21 cellular contexts compared by ENCODE assay signal in the genomic region with DNA sequence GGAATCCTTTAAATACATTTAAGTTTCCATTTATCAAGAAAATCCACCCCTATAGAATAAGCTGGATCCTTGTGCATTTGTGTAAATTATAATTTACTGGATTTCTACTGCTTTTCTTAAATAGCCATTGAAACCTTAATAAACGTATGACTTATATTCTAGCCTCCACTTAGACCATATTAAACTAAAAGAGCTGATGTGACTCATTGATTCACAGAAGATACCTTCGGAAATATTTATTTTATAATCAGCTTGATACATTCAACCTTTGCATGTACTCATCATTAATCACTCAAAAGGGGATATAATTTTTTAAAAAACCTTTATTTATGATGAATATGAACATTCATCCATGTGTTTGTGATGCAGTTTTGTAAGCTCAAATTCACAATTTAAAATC.
DNase-seq lines count a peak whose midpoint lies in the region; ATAC-seq, FAIRE-seq and TF ChIP-seq lines count a peak whose summit lies in the region.
"Had no signal": no experiment of that assay in that cellular context is flagged by ENCODE, and none has a peak within 500 bp of the region (broad histone marks: within the 10 kb centered on the region; RNA-seq: fewer than 3 reads in every experiment).

No MANE protein-coding gene starts in this region.

- H3K27ac ChIP-seq in IMR-90 (ENCODE audit: insufficient read depth, low read length) (no peak overlapping the region), foreskin keratinocyte (no peak overlapping the region), kidney (ENCODE audit: low read depth in 2 of 2, low read length in 2 of 2) (no peak overlapping the region), osteoblast (ENCODE audit: low read depth, low read length) (no peak overlapping the region)
- H3K27ac ChIP-seq: BLaER1, C4-2B had no signal

- FAIRE-seq in G401.6 (lab: Jason Lieb, UNC) (peak; percentile 41), kidney (lab: Jason Lieb, UNC) (peak; percentile 63)
- FAIRE-seq: GM12891, GM18507, H54 had no signal

- no CpG with 5 or more reads among the region's 2 CpGs for WGBS in IMR-90 (ENCODE audit: extremely low coverage in 2 of 2, insufficient read length in 1 of 2), 2 experiments

- no peak for TF ChIP-seq RAD21 in IMR-90 (IDR thresholded peaks at IDR 0.05; ENCODE audit: low read length)

- no peak overlapping the region for H3K9ac ChIP-seq in IMR-90 (ENCODE audit: low read depth, low read length)
- no peak overlapping the region for H3K9ac ChIP-seq in kidney (ENCODE audit: low read length in 2 of 2)
- H3K9ac ChIP-seq: BLaER1 had no signal

- no peak overlapping the region for H2AK5ac ChIP-seq in IMR-90 (ENCODE audit: low read depth, low read length)

- H3K27me3 ChIP-seq in IMR-90 (ENCODE audit: control insufficient read depth, insufficient read depth, low read length): no peaks in the 10 kb centered on the region
- no peaks in the 10 kb centered on the region for H3K27me3 ChIP-seq in foreskin keratinocyte
- no peaks in the 10 kb centered on the region for H3K27me3 ChIP-seq in osteoblast (ENCODE audit: insufficient read depth, low read length)
- H3K27me3 ChIP-seq: BLaER1 had no signal

- H3K4me3 ChIP-seq in IMR-90 (ENCODE audit: insufficient read depth, low read depth, low read length) (no peak overlapping the region), kidney (ENCODE audit: low read length in 2 of 2) (no peak overlapping the region), osteoblast (ENCODE audit: insufficient read depth, low read length) (no peak overlapping the region)
- H3K4me3 ChIP-seq: BLaER1, HAP-1 had no signal

- no peak overlapping the region for H4K91ac ChIP-seq in IMR-90 (ENCODE audit: insufficient read depth, low read depth, low read length)

- no peak overlapping the region for H3K18ac ChIP-seq in IMR-90 (ENCODE audit: low read depth, low read length)

- H2BK20ac ChIP-seq in IMR-90 (ENCODE audit: low read depth, low read length): no peak overlapping the region

- H3K4me1 ChIP-seq in IMR-90 (ENCODE audit: control insufficient read depth, insufficient read depth, low read length) (no peaks in the 10 kb centered on the region), foreskin keratinocyte (no peaks in the 10 kb centered on the region), kidney (ENCODE audit: control insufficient read depth in 1 of 2, insufficient read depth in 1 of 2, low read depth in 1 of 2, low read length in 2 of 2) (no peaks in the 10 kb centered on the region), osteoblast (ENCODE audit: insufficient read depth, low read length) (no peaks in the 10 kb centered on the region)
- H3K4me1 ChIP-seq: BLaER1, Caco-2, HAP-1 had no signal

- CTCF ChIA-PET in IMR-90 (lab: Yijun Ruan, JAX): no interaction called here

- ATAC-seq in IMR-90 (ENCODE audit: low read depth) (no peak), foreskin keratinocyte (peak; percentile 38), HG02642 (IDR thresholded peaks at IDR 0.05; ENCODE audit: poor library complexity, unreplicated experiment) (no peak)
- ATAC-seq: CD8-positive, alpha-beta T cell had no signal

- no peak for TF ChIP-seq CTCF in IMR-90 (conservative IDR thresholded peaks at IDR 0.05; ENCODE audit: low read depth, low read length)
- no peak for TF ChIP-seq CTCF in foreskin keratinocyte (conservative IDR thresholded peaks at IDR 0.05)
- TF ChIP-seq CTCF in kidney (IDR thresholded peaks at IDR 0.05; ENCODE audit: borderline replicate concordance, extremely low read depth, insufficient read depth): no peak
- TF ChIP-seq CTCF in osteoblast (IDR thresholded peaks at IDR 0.05; ENCODE audit: extremely low read depth, low read depth, low read length): no peak

- H4K20me1 ChIP-seq in IMR-90 (ENCODE audit: insufficient read depth, low read length): no peaks in the 10 kb centered on the region
- H4K20me1 ChIP-seq in osteoblast (ENCODE audit: insufficient read depth, low read length): no peaks in the 10 kb centered on the region
- H4K20me1 ChIP-seq: BLaER1 had no signal

- no peak overlapping the region for H2BK120ac ChIP-seq in IMR-90 (ENCODE audit: low read depth, low read length)

- no peak overlapping the region for H3K56ac ChIP-seq in IMR-90 (ENCODE audit: extremely low read depth, insufficient read depth, low read length)

- H3K36me3 ChIP-seq in IMR-90 (ENCODE audit: control insufficient read depth, insufficient read depth, low read length) (no peaks in the 10 kb centered on the region), kidney (ENCODE audit: control insufficient read depth in 1 of 2, insufficient read depth in 2 of 2, low read length in 2 of 2) (no peaks in the 10 kb centered on the region), osteoblast (ENCODE audit: insufficient read depth, low read length) (no peaks in the 10 kb centered on the region)
- H3K36me3 ChIP-seq: BLaER1, HAP-1 had no signal

- in situ Hi-C loops in IMR-90 (cut with MboI; ENCODE audit: low sequenced_read_pairs): no loop called here

- DNase-seq in IMR-90 (peak; percentile 38), foreskin keratinocyte (no peak), kidney (no peak), osteoblast (ENCODE audit: insufficient read length, low spot score, missing footprints) (no peak), SHP77 treated with DMSO at 0.1 percent for 48 hours (lab: John Stamatoyannopoulos, UW) (no peak), AG08395 (ENCODE audit: low spot score) (no peak)
- DNase-seq: Caco-2; CD4-positive, CD25-positive, alpha-beta regulatory T cell; CD8-positive, alpha-beta T cell; DMS153; DND-41; GF-D8; GOT3 had no signal

- H3K4me2 ChIP-seq in IMR-90 (ENCODE audit: low read depth, low read length) (no peak overlapping the region), osteoblast (ENCODE audit: insufficient read depth, low read length) (no peak overlapping the region)
- H3K4me2 ChIP-seq: BLaER1 had no signal

- no peaks in the 10 kb centered on the region for H3K9me1 ChIP-seq in IMR-90 (ENCODE audit: insufficient read depth, low read length)

- no peaks in the 10 kb centered on the region for H3K9me3 ChIP-seq in IMR-90 (ENCODE audit: control insufficient read depth, insufficient read depth, low read length)
- H3K9me3 ChIP-seq in kidney (ENCODE audit: control insufficient read depth in 1 of 2, low read length in 2 of 2): no peaks in the 10 kb centered on the region
- H3K9me3 ChIP-seq in osteoblast (ENCODE audit: low read depth, low read length): no peaks in the 10 kb centered on the region
- H3K9me3 ChIP-seq: BLaER1, Caco-2, HAP-1 had no signal

- no peak overlapping the region for H3K4ac ChIP-seq in IMR-90 (ENCODE audit: low read depth, low read length)

- H3K79me2 ChIP-seq in osteoblast (ENCODE audit: insufficient read depth, low read length): no peaks in the 10 kb centered on the region

- POLR2A ChIA-PET in IMR-90 (lab: Charles Lee; ENCODE audit: unreplicated experiment): no interaction called here

- H3K14ac ChIP-seq in IMR-90 (replicated peaks; ENCODE audit: low read depth, low read length): no peak overlapping the region

- no TSS peak for BruUV-seq in IMR-90 (replicated peaks; lab: Mats Ljungman, UMichigan)

- H2AK9ac ChIP-seq in IMR-90 (replicated peaks; ENCODE audit: low read depth, low read length, poor library complexity): no peak overlapping the region

- dilution Hi-C loops in IMR-90 (cut with HindIII; ENCODE audit: low sequenced_read_pairs, unreplicated experiment): no loop called here

- no peak overlapping the region for H3K23ac ChIP-seq in IMR-90 (ENCODE audit: low read depth, low read length)

- no peak for TF ChIP-seq POLR2A in IMR-90 (IDR thresholded peaks at IDR 0.05; ENCODE audit: low read depth, low read length)

- intact Hi-C loops in IMR-90 (cut with micrococcal nuclease) (no loop called here), kidney (cut with DNase I) (no loop called here)

- H2AFZ ChIP-seq in IMR-90 (replicated peaks; ENCODE audit: low read length, poor library complexity) (no peak overlapping the region), osteoblast (ENCODE audit: low read length) (no peak overlapping the region)

- no peak overlapping the region for H4K5ac ChIP-seq in IMR-90 (ENCODE audit: low read depth, low read length)

- no peak overlapping the region for H2BK5ac ChIP-seq in IMR-90 (ENCODE audit: low read depth, low read length, poor library complexity, severe bottlenecking)

- no peaks in the 10 kb centered on the region for H3K79me1 ChIP-seq in IMR-90 (ENCODE audit: low read depth in 1 of 2, low read length in 2 of 2)

- no peak overlapping the region for H2BK15ac ChIP-seq in IMR-90 (ENCODE audit: low read depth, low read length)

- no peak overlapping the region for H4K8ac ChIP-seq in IMR-90 (ENCODE audit: low read depth in 2 of 2, low read length in 2 of 2)

TF ChIP-seq in IMR-90, 13 proteins besides CTCF, POLR2A, EP300 and RAD21:
- TF ChIP-seq, protein P1, sequence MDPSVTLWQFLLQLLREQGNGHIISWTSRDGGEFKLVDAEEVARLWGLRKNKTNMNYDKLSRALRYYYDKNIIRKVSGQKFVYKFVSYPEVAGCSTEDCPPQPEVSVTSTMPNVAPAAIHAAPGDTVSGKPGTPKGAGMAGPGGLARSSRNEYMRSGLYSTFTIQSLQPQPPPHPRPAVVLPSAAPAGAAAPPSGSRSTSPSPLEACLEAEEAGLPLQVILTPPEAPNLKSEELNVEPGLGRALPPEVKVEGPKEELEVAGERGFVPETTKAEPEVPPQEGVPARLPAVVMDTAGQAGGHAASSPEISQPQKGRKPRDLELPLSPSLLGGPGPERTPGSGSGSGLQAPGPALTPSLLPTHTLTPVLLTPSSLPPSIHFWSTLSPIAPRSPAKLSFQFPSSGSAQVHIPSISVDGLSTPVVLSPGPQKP (IDR thresholded peaks at IDR 0.05; ENCODE audit: borderline replicate concordance, low read depth, low read length): no peak
- TF ChIP-seq CEBPB (IDR thresholded peaks at IDR 0.05; ENCODE audit: low read depth, low read length) (no peak), RCOR1 (IDR thresholded peaks at IDR 0.05; ENCODE audit: insufficient replicate concordance, low read length) (no peak), SMC3 (IDR thresholded peaks at IDR 0.05; ENCODE audit: low read depth, low read length) (no peak), RFX5 (IDR thresholded peaks at IDR 0.05; ENCODE audit: low read depth, low read length) (no peak), MAFK (IDR thresholded peaks at IDR 0.05; ENCODE audit: low read depth, low read length) (no peak), FOS (IDR thresholded peaks at IDR 0.05; ENCODE audit: low read depth, low read length) (no peak)
- TF ChIP-seq, protein P2, sequence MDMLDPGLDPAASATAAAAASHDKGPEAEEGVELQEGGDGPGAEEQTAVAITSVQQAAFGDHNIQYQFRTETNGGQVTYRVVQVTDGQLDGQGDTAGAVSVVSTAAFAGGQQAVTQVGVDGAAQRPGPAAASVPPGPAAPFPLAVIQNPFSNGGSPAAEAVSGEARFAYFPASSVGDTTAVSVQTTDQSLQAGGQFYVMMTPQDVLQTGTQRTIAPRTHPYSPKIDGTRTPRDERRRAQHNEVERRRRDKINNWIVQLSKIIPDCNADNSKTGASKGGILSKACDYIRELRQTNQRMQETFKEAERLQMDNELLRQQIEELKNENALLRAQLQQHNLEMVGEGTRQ (IDR thresholded peaks at IDR 0.05; ENCODE audit: low read depth, low read length): no peak
